17 cellular contexts compared by ENCODE assay signal in genomic region chr5:13860176-13860575, GRCh38.
A peak's percentile ranks its signal among the peaks of the same experiment; 100 is the strongest.
DNase-seq lines count a peak whose midpoint lies in the region; ATAC-seq and TF ChIP-seq lines count a peak whose summit lies in the region.
"Had no signal": no experiment of that assay in that cellular context is flagged by ENCODE, and none has a peak within 500 bp of the region (broad histone marks: within the 10 kb centered on the region; RNA-seq: fewer than 3 reads in every experiment).

No MANE protein-coding gene starts in this region.

- peaks cover 11% of the 10 kb centered on the region for H3K9me3 Mint-ChIP-seq in nephron progenitor cell
- H3K9me3 Mint-ChIP-seq in activated T-cell treated with anti-CD3 and anti-CD28 coated beads, Interleukin-2, amount 50 U/mL, for 72 hours, result peaks cover 17 to 20% of the 10 kb centered on the region in 2 donors

- H3K4me3 Mint-ChIP-seq in nephron progenitor cell, result no peak overlapping the region
- no peak overlapping the region for H3K4me3 Mint-ChIP-seq in activated T-cell treated with anti-CD3 and anti-CD28 coated beads, Interleukin-2, amount 50 U/mL, for 72 hours
- H3K4me3 Mint-ChIP-seq: B cell; CD4-positive, CD25-positive, alpha-beta regulatory T cell; T-cell had no signal

- TF ChIP-seq CTCF in nephron progenitor cell (IDR thresholded peaks at IDR 0.05), result no peak

- peaks cover 3% of the 10 kb centered on the region for H3K27me3 Mint-ChIP-seq in nephron progenitor cell (ENCODE audit: low read depth, poor library complexity)
- H3K27me3 Mint-ChIP-seq in activated T-cell treated with anti-CD3 and anti-CD28 coated beads, Interleukin-2, amount 50 U/mL, for 72 hours (ENCODE audit: low read depth), result no peaks in the 10 kb centered on the region
- H3K27me3 Mint-ChIP-seq: B cell; CD4-positive, CD25-positive, alpha-beta regulatory T cell; T-cell had no signal

- peak overlapping the region; percentile 21 for H3K27ac Mint-ChIP-seq in nephron progenitor cell
- H3K27ac Mint-ChIP-seq in activated T-cell treated with anti-CD3 and anti-CD28 coated beads, Interleukin-2, amount 50 U/mL, for 72 hours, result no peak overlapping the region
- H3K27ac Mint-ChIP-seq: B cell; CD4-positive, CD25-positive, alpha-beta regulatory T cell; T-cell had no signal

- H3K4me1 Mint-ChIP-seq in nephron progenitor cell, result no peaks in the 10 kb centered on the region
- no peaks in the 10 kb centered on the region for H3K4me1 Mint-ChIP-seq in activated T-cell treated with anti-CD3 and anti-CD28 coated beads, Interleukin-2, amount 50 U/mL, for 72 hours (ENCODE audit: low read depth)
- H3K4me1 Mint-ChIP-seq: B cell; CD4-positive, CD25-positive, alpha-beta regulatory T cell; T-cell had no signal

- no peak for ATAC-seq in activated T-cell treated with anti-CD3 and anti-CD28 coated beads, Interleukin-2, amount 50 U/mL, for 72 hours (replicated peaks in 1 of 2)
- ATAC-seq: K562, Right ventricle myocardium inferior, T-cell had no signal

- in situ Hi-C loops in Caki2 (cut with HindIII; ENCODE audit: low pct_unique_long_range_greater_than_20kb, low sequenced_read_pairs), result no loop called here

- H3K36me3 Mint-ChIP-seq in nephron progenitor cell (ENCODE audit: low read depth), result no peaks in the 10 kb centered on the region
- H3K36me3 Mint-ChIP-seq in activated T-cell treated with anti-CD3 and anti-CD28 coated beads, Interleukin-2, amount 50 U/mL, for 72 hours (ENCODE audit: insufficient read depth in 2 of 2), result peaks cover 0 to 1% of the 10 kb centered on the region in 2 donors
- H3K36me3 Mint-ChIP-seq: CD4-positive, CD25-positive, alpha-beta regulatory T cell; T-cell had no signal

- peak; percentile 92 for DNase-seq in Caki2 (ENCODE audit: low read depth)
- peak; percentile 78 for DNase-seq in NCI-H1694 (lab: John Stamatoyannopoulos, UW)
- peak; percentile 5 for DNase-seq in astrocyte of the hippocampus (ENCODE audit: low read depth, low spot score)
- no peak for DNase-seq in nephron progenitor cell
- no peak for DNase-seq in SIG-M5 (lab: John Stamatoyannopoulos, UW)
- DNase-seq in activated CD4-positive, alpha-beta T cell treated with anti-CD3 and anti-CD28 coated beads for 48 hours, result no peak
- no peak for DNase-seq in activated T-cell treated with anti-CD3 and anti-CD28 coated beads, Interleukin-2, amount 50 U/mL, for 72 hours
- DNase-seq: Caco-2; CD4-positive, CD25-positive, alpha-beta regulatory T cell; DMS53; NCI-H1930; NCI-H526; SK-N-SH; T-cell had no signal

Comparison
In these comparisons a context has a peak if more than half of its experiments do, and no peak if none do; other contexts are left out.
1. DNase-seq: peak in Caki2 (single experiment), NCI-H1694 (single experiment) and astrocyte of the hippocampus (single experiment); none in nephron progenitor cell (single experiment), SIG-M5 (single experiment), activated CD4-positive, alpha-beta T cell treated with anti-CD3 and anti-CD28 coated beads for 48 hours (single experiment) and activated T-cell treated with anti-CD3 and anti-CD28 coated beads, Interleukin-2, amount 50 U/mL, for 72 hours (0 of 2).